ENCODE assay signal across 8 cellular contexts in genomic region chr16:58198022-58198683, GRCh38. TPM values are rescaled to one million over a fixed set of nuclear protein-coding genes. Genes with fewer than 3 reads are reported as not detected.
DNase-seq lines count a peak whose midpoint lies in the region; ATAC-seq, FAIRE-seq and TF ChIP-seq lines count a peak whose summit lies in the region.

CSNK2A2 (minus strand) TSS chr16:58198106; CDS start chr16:58197736, 370 bp downstream.

- peak within 1 kb of the TSS; percentile 84 for H3K27ac Mint-ChIP-seq in activated CD4-positive, alpha-beta T cell treated with anti-CD3 and anti-CD28 coated beads, Interleukin-2, amount 10 ng/mL, durations not matched to agents 7 days and 5 days

- peak; percentile 83 for TF ChIP-seq CTCF in A549 (IDR thresholded peaks at IDR 0.05)
- TF ChIP-seq CTCF in coronary artery (IDR thresholded peaks at IDR 0.05), result no peak

- H3K9me3 ChIP-seq in A549, result no peaks in the 10 kb centered on the region

- peak within 1 kb of the TSS; percentile 96 for H3K4me2 ChIP-seq in A549

- POLR2A ChIA-PET in A549 (lab: Yijun Ruan, JAX), result interaction anchor here (1.4 kb wide), 1 partner anchor 69 kb away, joined by 4 read pairs; the partner anchor contains the start of gene CFAP20
- POLR2A ChIA-PET in activated CD4-positive, alpha-beta T cell treated with anti-CD3 and anti-CD28 coated beads, Interleukin-2, amount 10 ng/mL, durations not matched to agents 7 days and 5 days (lab: Charles Lee), result no interaction called here

- peak; percentile 72 to 78 for DNase-seq in A549 (ENCODE audit: low read depth in 1 of 2, low spot score in 1 of 2)
- peak; percentile 52 for DNase-seq in NCI-H345 (lab: John Stamatoyannopoulos, UW)
- peak; percentile 69 for DNase-seq in activated CD4-positive, alpha-beta T cell treated with anti-CD3 and anti-CD28 coated beads, Interleukin-2, amount 10 ng/mL, durations not matched to agents 7 days and 5 days
- DNase-seq in coronary artery (ENCODE audit: low spot score), result peak; percentile 72
- DNase-seq in left lobe of liver (ENCODE audit: low spot score), result peak; percentile 73
- peak; percentile 59 for DNase-seq in stimulated activated CD4-positive, alpha-beta T cell treated with anti-CD3 and anti-CD28 coated beads, Interleukin-2, amount 100 ng/mL, for 4 hours (ENCODE audit: low read depth)

- H3K4me3 ChIP-seq in A549, result peak within 1 kb of the TSS; percentile 95
- peak within 1 kb of the TSS; percentile 96 for H3K4me3 ChIP-seq in coronary artery

- no peaks in the 10 kb centered on the region for H3K9me3 Mint-ChIP-seq in activated CD4-positive, alpha-beta T cell treated with anti-CD3 and anti-CD28 coated beads, Interleukin-2, amount 10 ng/mL, durations not matched to agents 7 days and 5 days

- H3K27ac ChIP-seq in A549 (peak within 1 kb of the TSS; percentile 78 to 97), coronary artery (peak within 1 kb of the TSS in 1 of 2 donors; percentile 53)

- CTCF ChIA-PET in A549 (lab: Yijun Ruan, JAX), result interaction anchor here (0.6 to 1.6 kb wide), 9 partner anchors 9 to 290 kb away, joined by 3 to 6 read pairs (median 3); no protein-coding TSS in a partner anchor
- CTCF ChIA-PET in activated CD4-positive, alpha-beta T cell treated with anti-CD3 and anti-CD28 coated beads, Interleukin-2, amount 10 ng/mL, durations not matched to agents 7 days and 5 days (lab: Charles Lee), result interaction anchor here (1.0 to 1.1 kb wide), 2 partner anchors 9 to 51 kb away, joined by 4 read pairs; no protein-coding TSS in a partner anchor

- peaks cover 38% of the 10 kb centered on the region for H3K4me1 Mint-ChIP-seq in activated CD4-positive, alpha-beta T cell treated with anti-CD3 and anti-CD28 coated beads, Interleukin-2, amount 10 ng/mL, durations not matched to agents 7 days and 5 days

- peaks cover 18% of the 10 kb centered on the region for H3K27me3 Mint-ChIP-seq in activated CD4-positive, alpha-beta T cell treated with anti-CD3 and anti-CD28 coated beads, Interleukin-2, amount 10 ng/mL, durations not matched to agents 7 days and 5 days

- peak; percentile 95 for ATAC-seq in A549
- ATAC-seq in GM18517 (IDR thresholded peaks at IDR 0.05; ENCODE audit: unreplicated experiment), result peak; percentile 44
- ATAC-seq in HG03064 (IDR thresholded peaks at IDR 0.05; ENCODE audit: low read depth, unreplicated experiment), result peak; percentile 70
- peak; percentile 97 for ATAC-seq in left lobe of liver

- TF ChIP-seq POLR2A in A549 (IDR thresholded peaks at IDR 0.05; ENCODE audit: low read length), result peak; percentile 36

- no peak for TF ChIP-seq EP300 in A549 (IDR thresholded peaks at IDR 0.05)

- TF ChIP-seq RAD21 in A549 (conservative IDR thresholded peaks at IDR 0.05 in 1 of 2, IDR thresholded peaks at IDR 0.05 in 1 of 2), result no peak

- WGBS in A549 (ENCODE audit: missing lambda C conversion rate), result under 1% methylated on average over 18 of the region's 52 CpGs

- FAIRE-seq in A549 (lab: Jason Lieb, UNC), result no peak

- H3K36me3 Mint-ChIP-seq in activated CD4-positive, alpha-beta T cell treated with anti-CD3 and anti-CD28 coated beads, Interleukin-2, amount 10 ng/mL, durations not matched to agents 7 days and 5 days (ENCODE audit: low read depth), result peaks cover 26% of the 10 kb centered on the region

- H3K4me3 Mint-ChIP-seq in activated CD4-positive, alpha-beta T cell treated with anti-CD3 and anti-CD28 coated beads, Interleukin-2, amount 10 ng/mL, durations not matched to agents 7 days and 5 days, result peak within 1 kb of the TSS; percentile 79

- peaks cover 12% of the 10 kb centered on the region for H3K4me1 ChIP-seq in A549

TF ChIP-seq in A549, 52 proteins besides CTCF, POLR2A, EP300 and RAD21:
- TF ChIP-seq JUN (IDR thresholded peaks at IDR 0.05) (peak in 1 of 2 experiments; percentile 77; a peak in 3 of 5 replicates), PHF8 (IDR thresholded peaks at IDR 0.05; ENCODE audit: borderline replicate concordance, low read depth) (peak; percentile 25; the same call in 1 of the 2 replicates), BCL3 (IDR thresholded peaks at IDR 0.05) (peak; percentile 60; the same call in 1 of the 3 replicates), EHMT2 (IDR thresholded peaks at IDR 0.05; ENCODE audit: low read depth) (no peak)

RNA-seq across cellular contexts. Expression of gene CSNK2A2, which starts in this region (rescaled TPM):
- polyA plus RNA-seq in A549 (2011; rRNA removed) (47.6 and 64.3 TPM in 2 replicates), A549 (2017; fragmentation: RNase III; extraction: RNeasy Plus Mini Kit Qiagen cat#74134 plus additional on column Dnase treatment) (42.5 to 44.3 TPM (median 44.0 TPM) in 3 replicates)
- 25.7 and 26.5 TPM in 2 replicates for polyA plus RNA-seq in A549 (2012; cell fraction: cytosol; rRNA removed)
- 14.6 and 21.9 TPM in 2 replicates for polyA plus RNA-seq in A549 (2012; cell fraction: nucleus; rRNA removed)
- 97.5 and 100.0 TPM in 2 replicates for polyA minus RNA-seq in A549 (2011; rRNA and poly(A)+ RNA removed)
- total RNA-seq in activated CD4-positive, alpha-beta T cell treated with anti-CD3 and anti-CD28 coated beads, Interleukin-2, amount 10 ng/mL, durations not matched to agents 7 days and 5 days, result 10 to 100 TPM; 64.8 to 70.4 TPM
- total RNA-seq in left lobe of liver, result 25.6 TPM

Comparison
In these comparisons a context has a peak if more than half of its experiments do, and no peak if none do; other contexts are left out.
1. ATAC-seq: peak in every context shown above with its lines; median percentile 97 in left lobe of liver; 95 in A549; 70 in HG03064; 44 in GM18517.